8 cellular contexts compared by ENCODE assay signal in genomic region chr19:14563989-14564650, GRCh38. TPM values are rescaled to one million over a fixed set of nuclear protein-coding genes. Genes with fewer than 3 reads are reported as not detected.
DNase-seq lines count a peak whose midpoint lies in the region; ATAC-seq and TF ChIP-seq lines count a peak whose summit lies in the region.

No MANE protein-coding gene starts in this region.

- peak; percentile 78 for ATAC-seq in T-helper 17 cell

- no peak overlapping the region for H3K27ac ChIP-seq in brain microvascular endothelial cell

- DNase-seq in NCI-H2171 (lab: John Stamatoyannopoulos, UW) (peak; percentile 12), NCI-H2171 treated with DMSO at 0.1 percent for 48 hours (lab: John Stamatoyannopoulos, UW) (no peak), T-helper 17 cell (peak in 2 of 3 donors; percentile 43 to 53), erythroblast (lab: John Stamatoyannopoulos, UW) (peak; percentile 64 to 79), NCI-H2029 treated with DMSO at 0.1 percent for 48 hours (lab: John Stamatoyannopoulos, UW) (no peak), brain microvascular endothelial cell (no peak), kidney glomerular epithelial cell (lab: John Stamatoyannopoulos, UW) (no peak)
- peak; percentile 26 to 51 for DNase-seq in stimulated activated CD4-positive, alpha-beta T cell treated with anti-CD3 and anti-CD28 coated beads, Interleukin-4, amount 100 ng/mL, for 4 hours

- peak overlapping the region; percentile 32 for H3K27ac Mint-ChIP-seq in T-helper 17 cell

- no peak for TF ChIP-seq POLR2A in erythroblast (IDR thresholded peaks at IDR 0.05; ENCODE audit: low read length)

- peaks cover 18% of the 10 kb centered on the region for H3K36me3 ChIP-seq in brain microvascular endothelial cell (replicated peaks)

- TF ChIP-seq CTCF in brain microvascular endothelial cell (IDR thresholded peaks at IDR 0.05; ENCODE audit: low read depth, low read length, missing control alignments) = no peak

- no peaks in the 10 kb centered on the region for H3K27me3 Mint-ChIP-seq in T-helper 17 cell

- H3K4me3 ChIP-seq in brain microvascular endothelial cell (ENCODE audit: low read depth, low read length) = no peak overlapping the region

- in situ Hi-C loops in brain microvascular endothelial cell (cut with HindIII; ENCODE audit: low pct_ligation_motif_present, low sequenced_read_pairs) = no loop called here

- H3K4me1 Mint-ChIP-seq in T-helper 17 cell = peaks cover 28% of the 10 kb centered on the region

- no peak overlapping the region for H3K4me3 Mint-ChIP-seq in T-helper 17 cell

- no peaks in the 10 kb centered on the region for H3K36me3 Mint-ChIP-seq in T-helper 17 cell (ENCODE audit: low read depth)

- H3K9me3 ChIP-seq in T-helper 17 cell (ENCODE audit: control insufficient read depth, low read length, poor library complexity, severe bottlenecking) = no peaks in the 10 kb centered on the region

- H3K27me3 ChIP-seq in brain microvascular endothelial cell (replicated peaks) = no peaks in the 10 kb centered on the region

RNA-seq across cellular contexts. Expression of gene NDUFB7, which starts 7.7 kb away (rescaled TPM):
- total RNA-seq in T-helper 17 cell = 10 to 100 TPM; 60.7 to 62.5 TPM

RNA-seq across cellular contexts. Expression of gene CLEC17A, which starts 18.8 kb away (rescaled TPM):
- total RNA-seq in T-helper 17 cell = 1 to 10 TPM in 1 of 2 donors, under 1 TPM in 1; 0.34 to 2.4 TPM

RNA-seq across cellular contexts. Expression of gene TECR, which starts 34.7 kb away (rescaled TPM):
- 100 to 1,000 TPM; 111 to 125 TPM for total RNA-seq in T-helper 17 cell

RNA-seq across cellular contexts. Expression of gene DNAJB1, which starts 45.9 kb away (rescaled TPM):
- total RNA-seq in T-helper 17 cell = 100 to 1,000 TPM; 483 to 558 TPM

Comparison
In these comparisons a context has a peak if more than half of its experiments do, and no peak if none do; other contexts are left out.
1. DNase-seq: peak in NCI-H2171 (single experiment), T-helper 17 cell (2 of 3), erythroblast (2 of 2) and stimulated activated CD4-positive, alpha-beta T cell treated with anti-CD3 and anti-CD28 coated beads, Interleukin-4, amount 100 ng/mL, for 4 hours (2 of 2); none in NCI-H2171 treated with DMSO at 0.1 percent for 48 hours (single experiment), NCI-H2029 treated with DMSO at 0.1 percent for 48 hours (single experiment), brain microvascular endothelial cell (single experiment) and kidney glomerular epithelial cell (single experiment).